ENCODE assay signal across 19 cellular contexts in the genomic region with DNA sequence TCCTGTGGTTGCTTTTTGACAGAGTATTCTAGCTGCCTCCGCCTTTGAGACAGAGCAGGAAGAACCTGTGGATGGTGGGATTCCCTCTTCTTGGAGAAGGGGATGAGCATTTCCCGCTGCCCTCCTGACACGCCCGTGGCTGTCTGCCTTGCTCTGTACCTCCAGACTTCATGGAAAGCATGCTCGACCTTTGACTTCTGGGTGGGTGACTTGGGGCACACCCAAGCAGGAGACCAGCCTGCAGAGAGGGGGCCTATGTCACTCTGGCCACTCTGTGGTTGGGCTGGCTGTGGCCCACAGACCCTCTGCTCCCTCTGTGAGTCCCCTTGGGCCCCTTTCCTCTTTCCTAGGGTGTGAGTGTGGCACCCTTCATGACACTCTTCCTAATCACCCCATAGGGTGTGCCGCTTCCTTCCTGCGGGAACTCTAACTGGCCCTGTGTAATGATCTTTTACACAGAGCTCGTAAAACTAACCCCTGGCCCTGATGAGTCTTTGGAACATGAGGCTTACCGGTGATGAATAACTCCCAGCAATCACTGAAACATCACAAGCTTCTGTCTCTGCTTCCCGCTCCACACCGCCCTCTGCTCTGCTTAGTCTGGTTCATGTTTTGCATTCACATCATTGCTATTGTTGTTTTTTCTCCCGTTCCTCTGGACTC.
"Had no signal": no experiment of that assay in that cellular context is flagged by ENCODE, and none has a peak within 500 bp of the region (broad histone marks: within the 10 kb centered on the region; RNA-seq: fewer than 3 reads in every experiment).

No MANE protein-coding gene starts in this region.

- H3K27ac ChIP-seq: left ventricle myocardium inferior, right atrium auricular region, skin epidermis, suprapubic skin had no signal

- H3K27me3 ChIP-seq: right atrium auricular region had no signal

- H3K36me3 ChIP-seq: left ventricle myocardium inferior, right atrium auricular region, suprapubic skin had no signal

- H3K27ac Mint-ChIP-seq: activated T-helper 17 cell treated with anti-CD3 and anti-CD28 coated beads, Interleukin-2, amount 50 U/mL, for 72 hours; effector memory CD8-positive, alpha-beta T cell; progenitor cell of endocrine pancreas; stimulated activated naive CD8-positive, alpha-beta T cell treated with anti-CD3 and anti-CD28 coated beads, Interleukin-15, Interleukin-2, amounts not matched to agents 100 ng/mL and 50 ng/mL, for 24 hours had no signal

- H3K4me3 ChIP-seq: left ventricle myocardium inferior, right atrium auricular region, skin epidermis, suprapubic skin had no signal

- H3K9me3 ChIP-seq: left ventricle myocardium inferior, right atrium auricular region, suprapubic skin had no signal

- H3K4me1 ChIP-seq: left ventricle myocardium inferior, right atrium auricular region, suprapubic skin had no signal

- H3K4me1 Mint-ChIP-seq: activated T-helper 17 cell treated with anti-CD3 and anti-CD28 coated beads, Interleukin-2, amount 50 U/mL, for 72 hours had no signal

- H3K4me3 Mint-ChIP-seq: activated T-helper 17 cell treated with anti-CD3 and anti-CD28 coated beads, Interleukin-2, amount 50 U/mL, for 72 hours; effector memory CD8-positive, alpha-beta T cell; naive thymus-derived CD8-positive, alpha-beta T cell; stimulated activated naive CD8-positive, alpha-beta T cell treated with anti-CD3 and anti-CD28 coated beads, Interleukin-15, Interleukin-2, amounts not matched to agents 100 ng/mL and 50 ng/mL, for 24 hours had no signal

- H3K9me3 Mint-ChIP-seq: activated T-helper 17 cell treated with anti-CD3 and anti-CD28 coated beads, Interleukin-2, amount 50 U/mL, for 72 hours; effector memory CD8-positive, alpha-beta T cell; naive thymus-derived CD8-positive, alpha-beta T cell; stimulated activated naive CD8-positive, alpha-beta T cell treated with anti-CD3 and anti-CD28 coated beads, Interleukin-15, Interleukin-2, amounts not matched to agents 100 ng/mL and 50 ng/mL, for 24 hours had no signal

- DNase-seq: activated CD4-positive, CD25-positive, alpha-beta regulatory T cell treated with anti-CD3 and anti-CD28 coated beads, Interleukin-2, amount 50 U/mL, for 72 hours; activated naive CD4-positive, alpha-beta T cell treated with Interleukin-2 at 50 U/mL for 16 hours; activated T-cell treated with anti-CD3 and anti-CD28 coated beads for 4 hours; dermis blood vessel endothelial cell; effector memory CD8-positive, alpha-beta T cell; erythroblast; islet precursor cell; left ventricle myocardium inferior; naive thymus-derived CD8-positive, alpha-beta T cell; stimulated activated CD4-positive, alpha-beta T cell treated with anti-CD3 and anti-CD28 coated beads, Interleukin-4, amount 100 ng/mL, for 4 hours; stimulated activated CD8-positive, alpha-beta memory T cell treated with anti-CD3 and anti-CD28 coated beads, Interleukin-4, amount 100 ng/mL, for 48 hours; T-helper 1 cell; T1000 had no signal

- ATAC-seq: activated T-helper 17 cell treated with anti-CD3 and anti-CD28 coated beads, Interleukin-2, amount 50 U/mL, for 72 hours; effector memory CD8-positive, alpha-beta T cell; naive thymus-derived CD8-positive, alpha-beta T cell had no signal
